ENCODE assay signal across 1 cellular context in genomic region chr20:14717124-14718004, GRCh38.
TF ChIP-seq lines count a peak whose summit lies in the region.

No MANE protein-coding gene starts in this region.

TF ChIP-seq in HepG2, 621 proteins besides CTCF, POLR2A, EP300 and RAD21 (continued from another document):
- TF ChIP-seq, protein P1, sequence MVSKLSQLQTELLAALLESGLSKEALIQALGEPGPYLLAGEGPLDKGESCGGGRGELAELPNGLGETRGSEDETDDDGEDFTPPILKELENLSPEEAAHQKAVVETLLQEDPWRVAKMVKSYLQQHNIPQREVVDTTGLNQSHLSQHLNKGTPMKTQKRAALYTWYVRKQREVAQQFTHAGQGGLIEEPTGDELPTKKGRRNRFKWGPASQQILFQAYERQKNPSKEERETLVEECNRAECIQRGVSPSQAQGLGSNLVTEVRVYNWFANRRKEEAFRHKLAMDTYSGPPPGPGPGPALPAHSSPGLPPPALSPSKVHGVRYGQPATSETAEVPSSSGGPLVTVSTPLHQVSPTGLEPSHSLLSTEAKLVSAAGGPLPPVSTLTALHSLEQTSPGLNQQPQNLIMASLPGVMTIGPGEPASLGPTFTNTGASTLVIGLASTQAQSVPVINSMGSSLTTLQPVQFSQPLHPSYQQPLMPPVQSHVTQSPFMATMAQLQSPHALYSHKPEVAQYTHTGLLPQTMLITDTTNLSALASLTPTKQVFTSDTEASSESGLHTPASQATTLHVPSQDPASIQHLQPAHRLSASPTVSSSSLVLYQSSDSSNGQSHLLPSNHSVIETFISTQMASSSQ (IDR thresholded peaks at IDR 0.05; ENCODE audit: low read depth), result peak; percentile 34
- TF ChIP-seq, protein P1 (CRISPR knock-in tag; IDR thresholded peaks at IDR 0.05; ENCODE audit: borderline replicate concordance), result peak; percentile 44; the same call in 1 of the 2 replicates
- no peak for TF ChIP-seq ZBTB1 (CRISPR knock-in tag; IDR thresholded peaks at IDR 0.05; ENCODE audit: borderline replicate concordance)
- TF ChIP-seq, protein P2, sequence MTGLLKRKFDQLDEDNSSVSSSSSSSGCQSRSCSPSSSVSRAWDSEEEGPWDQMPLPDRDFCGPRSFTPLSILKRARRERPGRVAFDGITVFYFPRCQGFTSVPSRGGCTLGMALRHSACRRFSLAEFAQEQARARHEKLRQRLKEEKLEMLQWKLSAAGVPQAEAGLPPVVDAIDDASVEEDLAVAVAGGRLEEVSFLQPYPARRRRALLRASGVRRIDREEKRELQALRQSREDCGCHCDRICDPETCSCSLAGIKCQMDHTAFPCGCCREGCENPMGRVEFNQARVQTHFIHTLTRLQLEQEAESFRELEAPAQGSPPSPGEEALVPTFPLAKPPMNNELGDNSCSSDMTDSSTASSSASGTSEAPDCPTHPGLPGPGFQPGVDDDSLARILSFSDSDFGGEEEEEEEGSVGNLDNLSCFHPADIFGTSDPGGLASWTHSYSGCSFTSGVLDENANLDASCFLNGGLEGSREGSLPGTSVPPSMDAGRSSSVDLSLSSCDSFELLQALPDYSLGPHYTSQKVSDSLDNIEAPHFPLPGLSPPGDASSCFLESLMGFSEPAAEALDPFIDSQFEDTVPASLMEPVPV (CRISPR knock-in tag; IDR thresholded peaks at IDR 0.05), result no peak
- peak in 1 of 2 experiments; percentile 68; a peak in 2 of 4 replicates for TF ChIP-seq NR2F1 (CRISPR knock-in tag; IDR thresholded peaks at IDR 0.05)
- TF ChIP-seq NR2C2 (CRISPR knock-in tag; IDR thresholded peaks at IDR 0.05; ENCODE audit: borderline replicate concordance), result 0 out of 2 replicates have a peak, but pooled peaks have one; percentile 39
- 0 out of 2 replicates have a peak, but pooled peaks have one; percentile 18 for TF ChIP-seq FOSL2 (CRISPR knock-in tag; IDR thresholded peaks at IDR 0.05)
